Comparison of ENCODE assay signal across 2 cellular contexts in genomic region chr11:9787260-9787659, GRCh38.
TF ChIP-seq lines count a peak whose summit lies in the region.

No MANE protein-coding gene starts in this region.

TF ChIP-seq in SK-N-SH, 30 proteins besides CTCF, POLR2A, EP300 and RAD21 (continued from another document):
- TF ChIP-seq, protein P1, sequence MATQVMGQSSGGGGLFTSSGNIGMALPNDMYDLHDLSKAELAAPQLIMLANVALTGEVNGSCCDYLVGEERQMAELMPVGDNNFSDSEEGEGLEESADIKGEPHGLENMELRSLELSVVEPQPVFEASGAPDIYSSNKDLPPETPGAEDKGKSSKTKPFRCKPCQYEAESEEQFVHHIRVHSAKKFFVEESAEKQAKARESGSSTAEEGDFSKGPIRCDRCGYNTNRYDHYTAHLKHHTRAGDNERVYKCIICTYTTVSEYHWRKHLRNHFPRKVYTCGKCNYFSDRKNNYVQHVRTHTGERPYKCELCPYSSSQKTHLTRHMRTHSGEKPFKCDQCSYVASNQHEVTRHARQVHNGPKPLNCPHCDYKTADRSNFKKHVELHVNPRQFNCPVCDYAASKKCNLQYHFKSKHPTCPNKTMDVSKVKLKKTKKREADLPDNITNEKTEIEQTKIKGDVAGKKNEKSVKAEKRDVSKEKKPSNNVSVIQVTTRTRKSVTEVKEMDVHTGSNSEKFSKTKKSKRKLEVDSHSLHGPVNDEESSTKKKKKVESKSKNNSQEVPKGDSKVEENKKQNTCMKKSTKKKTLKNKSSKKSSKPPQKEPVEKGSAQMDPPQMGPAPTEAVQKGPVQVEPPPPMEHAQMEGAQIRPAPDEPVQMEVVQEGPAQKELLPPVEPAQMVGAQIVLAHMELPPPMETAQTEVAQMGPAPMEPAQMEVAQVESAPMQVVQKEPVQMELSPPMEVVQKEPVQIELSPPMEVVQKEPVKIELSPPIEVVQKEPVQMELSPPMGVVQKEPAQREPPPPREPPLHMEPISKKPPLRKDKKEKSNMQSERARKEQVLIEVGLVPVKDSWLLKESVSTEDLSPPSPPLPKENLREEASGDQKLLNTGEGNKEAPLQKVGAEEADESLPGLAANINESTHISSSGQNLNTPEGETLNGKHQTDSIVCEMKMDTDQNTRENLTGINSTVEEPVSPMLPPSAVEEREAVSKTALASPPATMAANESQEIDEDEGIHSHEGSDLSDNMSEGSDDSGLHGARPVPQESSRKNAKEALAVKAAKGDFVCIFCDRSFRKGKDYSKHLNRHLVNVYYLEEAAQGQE (IDR thresholded peaks at IDR 0.05; ENCODE audit: low read depth, low read length): no peak
- TF ChIP-seq TAF1 (IDR thresholded peaks at IDR 0.05; ENCODE audit: borderline replicate concordance, low read depth, low read length): no peak
- TF ChIP-seq MXI1 (IDR thresholded peaks at IDR 0.05; ENCODE audit: low read depth, low read length): no peak
- TF ChIP-seq YY1 (IDR thresholded peaks at IDR 0.05; ENCODE audit: low read depth): no peak
- no peak for TF ChIP-seq IRF3 (IDR thresholded peaks at IDR 0.05; ENCODE audit: low read depth, low read length)
- no peak for TF ChIP-seq TCF12 (IDR thresholded peaks at IDR 0.05)
- TF ChIP-seq USF2 (IDR thresholded peaks at IDR 0.05; ENCODE audit: borderline replicate concordance, low read depth, low read length): no peak
- no peak for TF ChIP-seq MAX (IDR thresholded peaks at IDR 0.05; ENCODE audit: low read depth)
- no peak for TF ChIP-seq RCOR1 (IDR thresholded peaks at IDR 0.05; ENCODE audit: low read length)
- no peak for TF ChIP-seq FOXM1 (IDR thresholded peaks at IDR 0.05; ENCODE audit: low read depth)
- no peak for TF ChIP-seq NRF1 (IDR thresholded peaks at IDR 0.05; ENCODE audit: low read depth, low read length)
- no peak for TF ChIP-seq USF1 (IDR thresholded peaks at IDR 0.05; ENCODE audit: borderline replicate concordance, low read depth)
- TF ChIP-seq EZH2phosphoT487 (IDR thresholded peaks at IDR 0.05; ENCODE audit: borderline replicate concordance, low read depth): no peak
- TF ChIP-seq, protein P2, sequence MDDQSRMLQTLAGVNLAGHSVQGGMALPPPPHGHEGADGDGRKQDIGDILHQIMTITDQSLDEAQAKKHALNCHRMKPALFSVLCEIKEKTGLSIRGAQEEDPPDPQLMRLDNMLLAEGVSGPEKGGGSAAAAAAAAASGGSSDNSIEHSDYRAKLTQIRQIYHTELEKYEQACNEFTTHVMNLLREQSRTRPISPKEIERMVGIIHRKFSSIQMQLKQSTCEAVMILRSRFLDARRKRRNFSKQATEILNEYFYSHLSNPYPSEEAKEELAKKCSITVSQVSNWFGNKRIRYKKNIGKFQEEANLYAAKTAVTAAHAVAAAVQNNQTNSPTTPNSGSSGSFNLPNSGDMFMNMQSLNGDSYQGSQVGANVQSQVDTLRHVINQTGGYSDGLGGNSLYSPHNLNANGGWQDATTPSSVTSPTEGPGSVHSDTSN (IDR thresholded peaks at IDR 0.05): no peak
- TF ChIP-seq SIN3A (IDR thresholded peaks at IDR 0.05; ENCODE audit: borderline replicate concordance, low read depth, low read length): no peak
TF ChIP-seq in SK-N-SH: peak in this region for 0.

TF ChIP-seq in SK-N-SH treated with all-trans-retinoic acid at 6 μM for 48 hours, 23 proteins besides CTCF, POLR2A, EP300 and RAD21 (continued from another document):
- TF ChIP-seq, protein P3, sequence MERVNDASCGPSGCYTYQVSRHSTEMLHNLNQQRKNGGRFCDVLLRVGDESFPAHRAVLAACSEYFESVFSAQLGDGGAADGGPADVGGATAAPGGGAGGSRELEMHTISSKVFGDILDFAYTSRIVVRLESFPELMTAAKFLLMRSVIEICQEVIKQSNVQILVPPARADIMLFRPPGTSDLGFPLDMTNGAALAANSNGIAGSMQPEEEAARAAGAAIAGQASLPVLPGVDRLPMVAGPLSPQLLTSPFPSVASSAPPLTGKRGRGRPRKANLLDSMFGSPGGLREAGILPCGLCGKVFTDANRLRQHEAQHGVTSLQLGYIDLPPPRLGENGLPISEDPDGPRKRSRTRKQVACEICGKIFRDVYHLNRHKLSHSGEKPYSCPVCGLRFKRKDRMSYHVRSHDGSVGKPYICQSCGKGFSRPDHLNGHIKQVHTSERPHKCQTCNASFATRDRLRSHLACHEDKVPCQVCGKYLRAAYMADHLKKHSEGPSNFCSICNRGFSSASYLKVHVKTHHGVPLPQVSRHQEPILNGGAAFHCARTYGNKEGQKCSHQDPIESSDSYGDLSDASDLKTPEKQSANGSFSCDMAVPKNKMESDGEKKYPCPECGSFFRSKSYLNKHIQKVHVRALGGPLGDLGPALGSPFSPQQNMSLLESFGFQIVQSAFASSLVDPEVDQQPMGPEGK (CRISPR knock-in tag; IDR thresholded peaks at IDR 0.05; ENCODE audit: borderline replicate concordance): no peak
- TF ChIP-seq PPARA (CRISPR knock-in tag; IDR thresholded peaks at IDR 0.05; ENCODE audit: borderline replicate concordance): no peak
- TF ChIP-seq BACH2 (CRISPR knock-in tag; IDR thresholded peaks at IDR 0.05; ENCODE audit: borderline replicate concordance): no peak
- no peak for TF ChIP-seq RARB (CRISPR knock-in tag; IDR thresholded peaks at IDR 0.05)
- no peak for TF ChIP-seq OSR1 (CRISPR knock-in tag; IDR thresholded peaks at IDR 0.05)
- no peak for TF ChIP-seq ZFP3 (CRISPR knock-in tag; IDR thresholded peaks at IDR 0.05)
- no peak for TF ChIP-seq ZFP30 (CRISPR knock-in tag; IDR thresholded peaks at IDR 0.05)
